Comparison of ENCODE assay signal across 8 cellular contexts in the genomic region with DNA sequence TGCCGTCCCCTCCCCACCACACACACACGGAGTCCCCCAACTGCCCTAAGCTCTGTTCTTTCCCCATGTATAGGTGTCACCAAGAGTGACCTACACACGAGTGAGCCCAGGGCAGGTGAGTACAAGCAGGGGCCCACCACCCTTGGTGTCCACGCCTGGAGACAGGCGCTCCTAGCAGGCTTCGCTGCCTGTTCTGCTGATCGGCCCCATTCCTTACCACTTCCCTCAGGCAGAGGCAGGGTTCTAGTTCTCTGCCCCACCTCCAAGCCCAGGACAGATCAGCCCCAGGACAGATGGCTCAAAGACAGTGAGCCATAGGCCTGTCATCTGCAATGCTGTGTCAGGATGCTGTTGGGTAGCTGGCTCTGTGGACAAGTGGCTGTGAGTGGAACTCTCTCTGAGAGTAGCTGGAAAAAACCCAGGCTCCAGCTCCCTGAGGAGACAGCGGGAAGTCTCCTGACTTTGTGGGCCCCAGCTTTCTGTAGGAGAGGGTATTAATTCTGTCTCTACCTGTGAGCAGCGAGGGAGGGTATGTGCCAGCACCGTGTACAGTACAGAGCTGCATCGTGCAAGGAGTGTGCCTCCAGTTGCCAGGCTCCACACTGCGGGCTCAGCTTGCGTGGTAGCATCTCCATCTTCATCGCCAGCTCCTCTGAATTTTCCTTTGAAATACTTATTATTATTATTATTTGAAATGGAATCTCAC. TPM values are rescaled to one million over a fixed set of nuclear protein-coding genes. Genes with fewer than 3 reads are reported as not detected.
DNase-seq lines count a peak whose midpoint lies in the region; ATAC-seq lines count a peak whose summit lies in the region.

No MANE protein-coding gene starts in this region.

- no peaks in the 10 kb centered on the region for H3K9me3 Mint-ChIP-seq in activated CD4-positive, alpha-beta T cell treated with anti-CD3 and anti-CD28 coated beads, Interleukin-2, amount 10 ng/mL, durations not matched to agents 7 days and 5 days
- H3K9me3 Mint-ChIP-seq in activated CD8-positive, alpha-beta T cell treated with anti-CD3 and anti-CD28 coated beads, Interleukin-2, amount 10 ng/mL, durations not matched to agents 7 days and 5 days (ENCODE audit: insufficient read depth), result no peaks in the 10 kb centered on the region
- H3K9me3 Mint-ChIP-seq in stimulated activated memory B cell treated with anti-CD40 and anti-IgM and Interleukin-4, amounts not matched to agents 10 μg/mL and 1 μg/mL and 100 μg/mL, for 72 hours, result no peaks in the 10 kb centered on the region

- H3K9me3 ChIP-seq in iPS-15b (ENCODE audit: control insufficient read depth, insufficient read depth, low read length), result no peaks in the 10 kb centered on the region

- H3K27me3 ChIP-seq in iPS-15b (ENCODE audit: control insufficient read depth, insufficient read depth, low read length), result peaks cover 43% of the 10 kb centered on the region

- CTCF ChIA-PET in activated CD4-positive, alpha-beta T cell treated with anti-CD3 and anti-CD28 coated beads, Interleukin-2, amount 10 ng/mL, durations not matched to agents 7 days and 5 days (lab: Charles Lee), result interaction anchor here (1.3 to 7.7 kb wide), 5 partner anchors 10 to 182 kb away, joined by 3 to 77 read pairs (median 8); partner anchors contain the start of gene ANKRD13B
- CTCF ChIA-PET in activated CD8-positive, alpha-beta T cell treated with anti-CD3 and anti-CD28 coated beads, Interleukin-2, amount 10 ng/mL, durations not matched to agents 7 days and 5 days (lab: Charles Lee), result interaction anchor here (0.9 to 10.9 kb wide), 5 partner anchors 12 to 210 kb away, joined by 3 to 99 read pairs (median 45); partner anchors contain the start of gene ANKRD13B

- peaks cover 2% of the 10 kb centered on the region for H3K4me1 ChIP-seq in iPS-15b (ENCODE audit: control insufficient read depth, insufficient read depth, low read length)

- POLR2A ChIA-PET in activated CD4-positive, alpha-beta T cell treated with anti-CD3 and anti-CD28 coated beads, Interleukin-2, amount 10 ng/mL, durations not matched to agents 7 days and 5 days (lab: Charles Lee), result no interaction called here
- POLR2A ChIA-PET in activated CD8-positive, alpha-beta T cell treated with anti-CD3 and anti-CD28 coated beads, Interleukin-2, amount 10 ng/mL, durations not matched to agents 7 days and 5 days (lab: Charles Lee), result interaction anchor here (0.5 to 4.7 kb wide), 4 partner anchors 11 to 275 kb away, joined by 3 to 26 read pairs (median 3); partner anchors contain the start of gene NUFIP2

- peak overlapping the region; percentile 80 for H3K27ac Mint-ChIP-seq in activated CD4-positive, alpha-beta T cell treated with anti-CD3 and anti-CD28 coated beads, Interleukin-2, amount 10 ng/mL, durations not matched to agents 7 days and 5 days
- peak overlapping the region; percentile 72 for H3K27ac Mint-ChIP-seq in activated CD8-positive, alpha-beta T cell treated with anti-CD3 and anti-CD28 coated beads, Interleukin-2, amount 10 ng/mL, durations not matched to agents 7 days and 5 days
- H3K27ac Mint-ChIP-seq in stimulated activated memory B cell treated with anti-CD40 and anti-IgM and Interleukin-4, amounts not matched to agents 10 μg/mL and 1 μg/mL and 100 μg/mL, for 72 hours, result peak overlapping the region; percentile 88

- no peaks in the 10 kb centered on the region for H3K27me3 Mint-ChIP-seq in activated CD4-positive, alpha-beta T cell treated with anti-CD3 and anti-CD28 coated beads, Interleukin-2, amount 10 ng/mL, durations not matched to agents 7 days and 5 days
- H3K27me3 Mint-ChIP-seq in activated CD8-positive, alpha-beta T cell treated with anti-CD3 and anti-CD28 coated beads, Interleukin-2, amount 10 ng/mL, durations not matched to agents 7 days and 5 days (ENCODE audit: low read depth), result no peaks in the 10 kb centered on the region
- H3K27me3 Mint-ChIP-seq in stimulated activated memory B cell treated with anti-CD40 and anti-IgM and Interleukin-4, amounts not matched to agents 10 μg/mL and 1 μg/mL and 100 μg/mL, for 72 hours, result no peaks in the 10 kb centered on the region

- H3K4me3 Mint-ChIP-seq in activated CD4-positive, alpha-beta T cell treated with anti-CD3 and anti-CD28 coated beads, Interleukin-2, amount 10 ng/mL, durations not matched to agents 7 days and 5 days, result peak overlapping the region; percentile 84
- peak overlapping the region; percentile 81 for H3K4me3 Mint-ChIP-seq in activated CD8-positive, alpha-beta T cell treated with anti-CD3 and anti-CD28 coated beads, Interleukin-2, amount 10 ng/mL, durations not matched to agents 7 days and 5 days
- peak overlapping the region; percentile 95 for H3K4me3 Mint-ChIP-seq in stimulated activated memory B cell treated with anti-CD40 and anti-IgM and Interleukin-4, amounts not matched to agents 10 μg/mL and 1 μg/mL and 100 μg/mL, for 72 hours

- H3K36me3 ChIP-seq in iPS-15b (ENCODE audit: control insufficient read depth, insufficient read depth, low read length), result peaks cover 2% of the 10 kb centered on the region

- H3K4me1 Mint-ChIP-seq in activated CD4-positive, alpha-beta T cell treated with anti-CD3 and anti-CD28 coated beads, Interleukin-2, amount 10 ng/mL, durations not matched to agents 7 days and 5 days, result peaks cover 27% of the 10 kb centered on the region
- peaks cover 28% of the 10 kb centered on the region for H3K4me1 Mint-ChIP-seq in activated CD8-positive, alpha-beta T cell treated with anti-CD3 and anti-CD28 coated beads, Interleukin-2, amount 10 ng/mL, durations not matched to agents 7 days and 5 days (ENCODE audit: low read depth)
- peaks cover 43% of the 10 kb centered on the region for H3K4me1 Mint-ChIP-seq in stimulated activated memory B cell treated with anti-CD40 and anti-IgM and Interleukin-4, amounts not matched to agents 10 μg/mL and 1 μg/mL and 100 μg/mL, for 72 hours

- peaks cover 15% of the 10 kb centered on the region for H3K36me3 Mint-ChIP-seq in activated CD4-positive, alpha-beta T cell treated with anti-CD3 and anti-CD28 coated beads, Interleukin-2, amount 10 ng/mL, durations not matched to agents 7 days and 5 days (ENCODE audit: low read depth)
- H3K36me3 Mint-ChIP-seq in activated CD8-positive, alpha-beta T cell treated with anti-CD3 and anti-CD28 coated beads, Interleukin-2, amount 10 ng/mL, durations not matched to agents 7 days and 5 days (ENCODE audit: low read depth), result peaks cover 33% of the 10 kb centered on the region
- H3K36me3 Mint-ChIP-seq in stimulated activated memory B cell treated with anti-CD40 and anti-IgM and Interleukin-4, amounts not matched to agents 10 μg/mL and 1 μg/mL and 100 μg/mL, for 72 hours, result peaks cover 19% of the 10 kb centered on the region

- no peak for ATAC-seq in activated CD8-positive, alpha-beta T cell treated with anti-CD3 and anti-CD28 coated beads, Interleukin-2, amount 10 ng/mL, durations not matched to agents 7 days and 5 days
- no peak for ATAC-seq in stimulated activated memory B cell treated with anti-CD40 and anti-IgM and Interleukin-4, amounts not matched to agents 10 μg/mL and 1 μg/mL and 100 μg/mL, for 72 hours
- no peak for ATAC-seq in GM18909 (IDR thresholded peaks at IDR 0.05; ENCODE audit: poor library complexity, unreplicated experiment)

- DNase-seq in activated CD4-positive, alpha-beta T cell treated with anti-CD3 and anti-CD28 coated beads, Interleukin-2, amount 10 ng/mL, durations not matched to agents 7 days and 5 days, result no peak
- no peak for DNase-seq in activated CD4-positive, alpha-beta T cell treated with anti-CD3 and anti-CD28 coated beads, Interleukin-2, amount 50 U/mL, for 48 hours
- no peak for DNase-seq in activated CD8-positive, alpha-beta T cell treated with anti-CD3 and anti-CD28 coated beads, Interleukin-2, amount 10 ng/mL, durations not matched to agents 7 days and 5 days
- DNase-seq in GF-D8 (lab: John Stamatoyannopoulos, UW), result no peak
- DNase-seq in DMS79 (lab: John Stamatoyannopoulos, UW), result no peak

- H3K9ac ChIP-seq in iPS-15b (ENCODE audit: low read depth, low read length), result peak overlapping the region; percentile 83

- peak overlapping the region; percentile 81 for H3K4me3 ChIP-seq in iPS-15b (ENCODE audit: low read depth, low read length)

RNA-seq across cellular contexts. Expression of gene TP53I13, which starts 0.9 kb away (rescaled TPM):
- total RNA-seq in activated CD4-positive, alpha-beta T cell treated with anti-CD3 and anti-CD28 coated beads, Interleukin-2, amount 10 ng/mL, durations not matched to agents 7 days and 5 days, result 10 to 100 TPM; 71.4 to 75.0 TPM
- 10 to 100 TPM; 96.7 to 97.9 TPM for total RNA-seq in activated CD8-positive, alpha-beta T cell treated with anti-CD3 and anti-CD28 coated beads, Interleukin-2, amount 10 ng/mL, durations not matched to agents 7 days and 5 days

RNA-seq across cellular contexts. Expression of gene ABHD15, which starts 2.6 kb away (rescaled TPM):
- 10 to 100 TPM; 16.9 to 18.0 TPM for total RNA-seq in activated CD4-positive, alpha-beta T cell treated with anti-CD3 and anti-CD28 coated beads, Interleukin-2, amount 10 ng/mL, durations not matched to agents 7 days and 5 days
- 10 to 100 TPM; 21.1 to 21.7 TPM for total RNA-seq in activated CD8-positive, alpha-beta T cell treated with anti-CD3 and anti-CD28 coated beads, Interleukin-2, amount 10 ng/mL, durations not matched to agents 7 days and 5 days

RNA-seq across cellular contexts. Expression of gene GIT1, which starts 20.1 kb away (rescaled TPM):
- total RNA-seq in activated CD4-positive, alpha-beta T cell treated with anti-CD3 and anti-CD28 coated beads, Interleukin-2, amount 10 ng/mL, durations not matched to agents 7 days and 5 days, result 100 to 1,000 TPM; 107 TPM
- total RNA-seq in activated CD8-positive, alpha-beta T cell treated with anti-CD3 and anti-CD28 coated beads, Interleukin-2, amount 10 ng/mL, durations not matched to agents 7 days and 5 days, result 10 to 100 TPM; 72.7 to 75.1 TPM

RNA-seq across cellular contexts. Expression of gene ANKRD13B, which starts 23.5 kb away (rescaled TPM):
- total RNA-seq in activated CD4-positive, alpha-beta T cell treated with anti-CD3 and anti-CD28 coated beads, Interleukin-2, amount 10 ng/mL, durations not matched to agents 7 days and 5 days, result 10 to 100 TPM; 12.3 to 12.8 TPM
- total RNA-seq in activated CD8-positive, alpha-beta T cell treated with anti-CD3 and anti-CD28 coated beads, Interleukin-2, amount 10 ng/mL, durations not matched to agents 7 days and 5 days, result 10 to 100 TPM; 11.2 to 12.5 TPM

RNA-seq across cellular contexts. Expression of gene CORO6, which starts 53.3 kb away (rescaled TPM):
- total RNA-seq in activated CD4-positive, alpha-beta T cell treated with anti-CD3 and anti-CD28 coated beads, Interleukin-2, amount 10 ng/mL, durations not matched to agents 7 days and 5 days, result 1 to 10 TPM; 2.4 to 3.1 TPM
- 1 to 10 TPM; 6.2 to 6.3 TPM for total RNA-seq in activated CD8-positive, alpha-beta T cell treated with anti-CD3 and anti-CD28 coated beads, Interleukin-2, amount 10 ng/mL, durations not matched to agents 7 days and 5 days
